In genomic region chr3:148943531-148944200, GRCh38 we compare ENCODE assay signal across 1 cellular context.
TF ChIP-seq lines count a peak whose summit lies in the region.

No MANE protein-coding gene starts in this region.

TF ChIP-seq in liver, 16 proteins besides CTCF, POLR2A, EP300 and RAD21 (continued from another document):
- TF ChIP-seq, protein P1, sequence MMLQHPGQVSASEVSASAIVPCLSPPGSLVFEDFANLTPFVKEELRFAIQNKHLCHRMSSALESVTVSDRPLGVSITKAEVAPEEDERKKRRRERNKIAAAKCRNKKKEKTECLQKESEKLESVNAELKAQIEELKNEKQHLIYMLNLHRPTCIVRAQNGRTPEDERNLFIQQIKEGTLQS (IDR thresholded peaks at IDR 0.05) = peak; percentile 95
